8 cellular contexts compared by ENCODE assay signal in the genomic region with DNA sequence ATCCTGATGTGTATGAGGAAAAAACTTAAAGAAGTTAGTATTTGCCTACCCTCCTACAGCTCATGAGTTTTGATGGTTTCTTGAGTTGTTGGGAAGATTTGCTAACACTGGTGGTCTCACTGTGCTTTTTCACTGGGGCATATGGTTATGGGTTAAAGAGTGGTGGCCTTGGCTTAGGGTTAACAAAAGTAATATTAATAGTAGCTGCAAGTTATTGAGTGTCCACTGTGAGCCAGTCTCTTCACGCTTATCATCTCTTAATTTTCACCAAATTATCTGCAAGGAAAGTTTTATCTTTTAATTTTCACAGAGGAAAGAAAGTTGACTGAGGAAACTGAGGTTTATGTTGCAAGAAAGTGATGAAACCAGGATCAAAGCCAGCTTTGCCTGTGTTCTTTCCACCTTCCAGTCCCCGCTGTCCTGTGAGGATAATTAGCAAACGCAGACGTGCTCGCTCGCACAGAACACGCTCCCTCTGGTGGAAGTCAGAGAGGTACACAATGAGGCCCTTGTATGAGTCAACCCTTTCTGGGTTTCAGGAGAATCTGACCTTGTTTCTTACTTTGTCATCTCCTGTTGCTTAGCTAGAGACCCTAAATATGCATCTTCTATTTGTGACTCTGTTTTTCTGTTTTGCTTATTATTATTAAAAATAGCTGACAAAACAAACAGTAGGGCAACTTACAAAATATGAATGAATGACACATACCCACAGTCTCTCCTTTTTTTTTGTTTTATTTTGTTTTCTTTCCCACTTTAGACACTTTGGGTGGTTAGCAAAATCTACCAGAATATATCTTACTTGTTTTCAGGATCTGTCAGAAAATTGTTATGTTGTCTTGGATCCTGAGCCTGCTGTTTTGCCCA.
A peak's percentile ranks its signal among the peaks of the same experiment; 100 is the strongest.
DNase-seq lines count a peak whose midpoint lies in the region; ATAC-seq and TF ChIP-seq lines count a peak whose summit lies in the region.

No MANE protein-coding gene starts in this region.

- peak; percentile 39 for TF ChIP-seq RAD21 in Ishikawa (IDR thresholded peaks at IDR 0.05; ENCODE audit: low read depth)

- CTCF ChIA-PET in activated naive CD4-positive, alpha-beta T cell treated with anti-CD3 and anti-CD28 coated beads for 36 hours (lab: Charles Lee) = interaction anchor here (0.6 to 2.8 kb wide), 13 partner anchors 10 to 1638 kb away, joined by 3 to 25 read pairs (median 6); a partner anchor contains a TSS

- H3K4me3 Mint-ChIP-seq in activated naive CD4-positive, alpha-beta T cell treated with anti-CD3 and anti-CD28 coated beads for 36 hours = no peak overlapping the region
- no peak overlapping the region for H3K4me3 Mint-ChIP-seq in glutamatergic neuron (ENCODE audit: unreplicated experiment)

- no peaks in the 10 kb centered on the region for H3K36me3 Mint-ChIP-seq in activated naive CD4-positive, alpha-beta T cell treated with anti-CD3 and anti-CD28 coated beads for 36 hours (ENCODE audit: low read depth)
- H3K36me3 Mint-ChIP-seq in glutamatergic neuron (ENCODE audit: unreplicated experiment) = no peaks in the 10 kb centered on the region

- TF ChIP-seq CTCF in glutamatergic neuron (IDR thresholded peaks at IDR 0.05; ENCODE audit: partially characterized antibody, unreplicated experiment) = peak; percentile 44

- peaks cover 71% of the 10 kb centered on the region for H3K4me1 Mint-ChIP-seq in activated naive CD4-positive, alpha-beta T cell treated with anti-CD3 and anti-CD28 coated beads for 36 hours (ENCODE audit: low read depth)
- H3K4me1 Mint-ChIP-seq in glutamatergic neuron (ENCODE audit: low read depth, unreplicated experiment) = peaks cover 4% of the 10 kb centered on the region

- ATAC-seq in GM21619 (IDR thresholded peaks at IDR 0.05; ENCODE audit: unreplicated experiment) = peak; percentile 89

- H3K9me3 Mint-ChIP-seq in activated naive CD4-positive, alpha-beta T cell treated with anti-CD3 and anti-CD28 coated beads for 36 hours = no peaks in the 10 kb centered on the region
- no peaks in the 10 kb centered on the region for H3K9me3 Mint-ChIP-seq in glutamatergic neuron (ENCODE audit: unreplicated experiment)

- peak overlapping the region; percentile 83 for H3K27ac Mint-ChIP-seq in activated naive CD4-positive, alpha-beta T cell treated with anti-CD3 and anti-CD28 coated beads for 36 hours
- no peak overlapping the region for H3K27ac Mint-ChIP-seq in glutamatergic neuron (ENCODE audit: unreplicated experiment)

- TF ChIP-seq EP300 in Ishikawa (IDR thresholded peaks at IDR 0.05; ENCODE audit: borderline replicate concordance) = no peak

- intact Hi-C loops in activated naive CD4-positive, alpha-beta T cell treated with anti-CD3 and anti-CD28 coated beads for 36 hours (cut with micrococcal nuclease) = loop anchor here (1.0 to 10.0 kb wide), 3 partner anchors 98 to 799 kb away; no protein-coding TSS in a partner anchor

- no peaks in the 10 kb centered on the region for H3K27me3 Mint-ChIP-seq in activated naive CD4-positive, alpha-beta T cell treated with anti-CD3 and anti-CD28 coated beads for 36 hours (ENCODE audit: low read depth)
- no peaks in the 10 kb centered on the region for H3K27me3 Mint-ChIP-seq in glutamatergic neuron (ENCODE audit: unreplicated experiment)

- in situ Hi-C loops in SK-MEL-5 (cut with HindIII; ENCODE audit: low pct_unique_long_range_greater_than_20kb, low sequenced_read_pairs) = no loop called here

- DNase-seq in ELR (ENCODE audit: low read depth) (peak; percentile 82), SK-MEL-5 (ENCODE audit: low read depth, low spot score) (peak; percentile 80), glutamatergic neuron (peak; percentile 56), renal cortical epithelial cell (ENCODE audit: low read depth) (peak; percentile 91), GOT3 (lab: John Stamatoyannopoulos, UW) (no peak)
- DNase-seq in activated naive CD4-positive, alpha-beta T cell treated with anti-CD3 and anti-CD28 coated beads for 36 hours = peak; percentile 77

TF ChIP-seq in Ishikawa, 13 proteins besides CTCF, POLR2A, EP300 and RAD21:
- TF ChIP-seq, protein P1, sequence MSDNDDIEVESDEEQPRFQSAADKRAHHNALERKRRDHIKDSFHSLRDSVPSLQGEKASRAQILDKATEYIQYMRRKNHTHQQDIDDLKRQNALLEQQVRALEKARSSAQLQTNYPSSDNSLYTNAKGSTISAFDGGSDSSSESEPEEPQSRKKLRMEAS (IDR thresholded peaks at IDR 0.05) = no peak
- TF ChIP-seq TEAD4 (IDR thresholded peaks at IDR 0.05) (no peak), TCF12 (IDR thresholded peaks at IDR 0.05; ENCODE audit: low read depth) (no peak), YY1 (IDR thresholded peaks at IDR 0.05; ENCODE audit: low read depth) (no peak), CREB1 (IDR thresholded peaks at IDR 0.05; ENCODE audit: low read depth) (no peak), NFIC (IDR thresholded peaks at IDR 0.05) (no peak), CEBPB (IDR thresholded peaks at IDR 0.05) (no peak), EGR1 (IDR thresholded peaks at IDR 0.05) (no peak), ZBTB7A (IDR thresholded peaks at IDR 0.05; ENCODE audit: low read depth) (no peak), FOXM1 (IDR thresholded peaks at IDR 0.05; ENCODE audit: borderline replicate concordance, low read depth) (no peak)
- TF ChIP-seq, protein P2, sequence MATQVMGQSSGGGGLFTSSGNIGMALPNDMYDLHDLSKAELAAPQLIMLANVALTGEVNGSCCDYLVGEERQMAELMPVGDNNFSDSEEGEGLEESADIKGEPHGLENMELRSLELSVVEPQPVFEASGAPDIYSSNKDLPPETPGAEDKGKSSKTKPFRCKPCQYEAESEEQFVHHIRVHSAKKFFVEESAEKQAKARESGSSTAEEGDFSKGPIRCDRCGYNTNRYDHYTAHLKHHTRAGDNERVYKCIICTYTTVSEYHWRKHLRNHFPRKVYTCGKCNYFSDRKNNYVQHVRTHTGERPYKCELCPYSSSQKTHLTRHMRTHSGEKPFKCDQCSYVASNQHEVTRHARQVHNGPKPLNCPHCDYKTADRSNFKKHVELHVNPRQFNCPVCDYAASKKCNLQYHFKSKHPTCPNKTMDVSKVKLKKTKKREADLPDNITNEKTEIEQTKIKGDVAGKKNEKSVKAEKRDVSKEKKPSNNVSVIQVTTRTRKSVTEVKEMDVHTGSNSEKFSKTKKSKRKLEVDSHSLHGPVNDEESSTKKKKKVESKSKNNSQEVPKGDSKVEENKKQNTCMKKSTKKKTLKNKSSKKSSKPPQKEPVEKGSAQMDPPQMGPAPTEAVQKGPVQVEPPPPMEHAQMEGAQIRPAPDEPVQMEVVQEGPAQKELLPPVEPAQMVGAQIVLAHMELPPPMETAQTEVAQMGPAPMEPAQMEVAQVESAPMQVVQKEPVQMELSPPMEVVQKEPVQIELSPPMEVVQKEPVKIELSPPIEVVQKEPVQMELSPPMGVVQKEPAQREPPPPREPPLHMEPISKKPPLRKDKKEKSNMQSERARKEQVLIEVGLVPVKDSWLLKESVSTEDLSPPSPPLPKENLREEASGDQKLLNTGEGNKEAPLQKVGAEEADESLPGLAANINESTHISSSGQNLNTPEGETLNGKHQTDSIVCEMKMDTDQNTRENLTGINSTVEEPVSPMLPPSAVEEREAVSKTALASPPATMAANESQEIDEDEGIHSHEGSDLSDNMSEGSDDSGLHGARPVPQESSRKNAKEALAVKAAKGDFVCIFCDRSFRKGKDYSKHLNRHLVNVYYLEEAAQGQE (IDR thresholded peaks at IDR 0.05; ENCODE audit: low read depth) = no peak
- TF ChIP-seq, protein P3, sequence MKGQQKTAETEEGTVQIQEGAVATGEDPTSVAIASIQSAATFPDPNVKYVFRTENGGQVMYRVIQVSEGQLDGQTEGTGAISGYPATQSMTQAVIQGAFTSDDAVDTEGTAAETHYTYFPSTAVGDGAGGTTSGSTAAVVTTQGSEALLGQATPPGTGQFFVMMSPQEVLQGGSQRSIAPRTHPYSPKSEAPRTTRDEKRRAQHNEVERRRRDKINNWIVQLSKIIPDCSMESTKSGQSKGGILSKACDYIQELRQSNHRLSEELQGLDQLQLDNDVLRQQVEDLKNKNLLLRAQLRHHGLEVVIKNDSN (IDR thresholded peaks at IDR 0.05) = no peak
